Comparison of ENCODE assay signal across 17 cellular contexts in the genomic region with DNA sequence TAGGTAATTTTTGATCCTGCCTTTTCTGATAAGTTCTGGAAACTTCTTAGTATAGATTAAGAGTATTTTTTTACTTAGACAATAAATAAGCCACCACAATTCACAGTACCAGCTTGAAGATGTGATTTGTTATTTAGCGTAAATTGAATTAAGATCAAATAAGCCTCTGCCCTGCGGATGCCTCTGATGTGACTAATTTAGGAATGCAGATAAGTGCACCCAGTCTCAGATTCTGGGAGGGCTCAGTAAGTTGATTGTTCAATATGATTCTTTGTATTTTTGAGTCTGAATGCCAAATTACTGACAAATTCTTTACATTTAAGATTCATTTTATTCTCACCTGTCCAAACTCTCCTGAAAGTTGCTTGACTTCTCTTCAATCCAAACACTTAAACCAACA.
A peak's percentile ranks its signal among the peaks of the same experiment; 100 is the strongest.
DNase-seq lines count a peak whose midpoint lies in the region; ATAC-seq and TF ChIP-seq lines count a peak whose summit lies in the region.
"Had no signal": no experiment of that assay in that cellular context is flagged by ENCODE, and none has a peak within 500 bp of the region (broad histone marks: within the 10 kb centered on the region; RNA-seq: fewer than 3 reads in every experiment).

No MANE protein-coding gene starts in this region.

- no peaks in the 10 kb centered on the region for H3K27me3 ChIP-seq in esophagus muscularis mucosa

- H3K27ac ChIP-seq in esophagus muscularis mucosa (replicated peaks in 1 of 4): no peak overlapping the region
- H3K27ac ChIP-seq: GM23248 had no signal

- peak; percentile 82 for ATAC-seq in SK-N-SH treated with all-trans-retinoic acid at 6 μM for 48 hours

- WGBS in esophagus muscularis mucosa: 85% methylated on average over 2 of the region's 2 CpGs

- intact Hi-C loops in esophagus muscularis mucosa (cut with DNase I): no loop called here

- no peaks in the 10 kb centered on the region for H3K36me3 ChIP-seq in esophagus muscularis mucosa

- TF ChIP-seq CTCF in esophagus muscularis mucosa (IDR thresholded peaks at IDR 0.05): no peak
- no peak for TF ChIP-seq CTCF in GM10248 (IDR thresholded peaks at IDR 0.05; ENCODE audit: control extremely low read depth, extremely low read depth, low read depth, missing control alignments)

- H3K4me3 ChIP-seq in esophagus muscularis mucosa: no peak overlapping the region
- H3K4me3 ChIP-seq: GM23248 had no signal

- peak; percentile 75 for DNase-seq in EL
- DNase-seq in esophagus muscularis mucosa (ENCODE audit: extremely low spot score): peak; percentile 14
- peak; percentile 45 for DNase-seq in myocyte (ENCODE audit: low read depth)
- DNase-seq in ecto neural progenitor cell (ENCODE audit: low spot score): no peak
- DNase-seq in hypothalamus (lab: John Stamatoyannopoulos, UW): no peak
- no peak for DNase-seq in NK-92 treated with Interleukin-12 subunit alpha and Interleukin-12 subunit beta, amount 100 ng/mL, for 24 hours (lab: John Stamatoyannopoulos, UW)
- DNase-seq in GM10248 (ENCODE audit: extremely low spot score): no peak
- DNase-seq: AML-193, COR-L47, DMS153, GM23248, HCEC 1CT, Kasumi-1, NCI-H1105 treated with DMSO at 0.1 percent for 48 hours, NCI-H1694 treated with DMSO at 0.1 percent for 48 hours, NCI-H446 had no signal

- no peaks in the 10 kb centered on the region for H3K9me3 ChIP-seq in esophagus muscularis mucosa

- CTCF ChIA-PET in GM10248 (lab: Yijun Ruan, JAX): no interaction called here

- no peak for TF ChIP-seq EP300 in esophagus muscularis mucosa (IDR thresholded peaks at IDR 0.05)

- POLR2A ChIA-PET in GM10248 (lab: Yijun Ruan, JAX): no interaction called here

- no peaks in the 10 kb centered on the region for H3K4me1 ChIP-seq in esophagus muscularis mucosa

- no peak for TF ChIP-seq POLR2A in esophagus muscularis mucosa (IDR thresholded peaks at IDR 0.05; ENCODE audit: low read depth)

TF ChIP-seq in SK-N-SH treated with all-trans-retinoic acid at 6 μM for 48 hours, 23 proteins besides CTCF, POLR2A, EP300 and RAD21:
- TF ChIP-seq ISL1 (CRISPR knock-in tag; IDR thresholded peaks at IDR 0.05) (peak; percentile 84), ZFP3 (CRISPR knock-in tag; IDR thresholded peaks at IDR 0.05) (no peak), ZNF565 (CRISPR knock-in tag; conservative IDR thresholded peaks at IDR 0.05; ENCODE audit: low read depth) (no peak)
- TF ChIP-seq, protein P1, sequence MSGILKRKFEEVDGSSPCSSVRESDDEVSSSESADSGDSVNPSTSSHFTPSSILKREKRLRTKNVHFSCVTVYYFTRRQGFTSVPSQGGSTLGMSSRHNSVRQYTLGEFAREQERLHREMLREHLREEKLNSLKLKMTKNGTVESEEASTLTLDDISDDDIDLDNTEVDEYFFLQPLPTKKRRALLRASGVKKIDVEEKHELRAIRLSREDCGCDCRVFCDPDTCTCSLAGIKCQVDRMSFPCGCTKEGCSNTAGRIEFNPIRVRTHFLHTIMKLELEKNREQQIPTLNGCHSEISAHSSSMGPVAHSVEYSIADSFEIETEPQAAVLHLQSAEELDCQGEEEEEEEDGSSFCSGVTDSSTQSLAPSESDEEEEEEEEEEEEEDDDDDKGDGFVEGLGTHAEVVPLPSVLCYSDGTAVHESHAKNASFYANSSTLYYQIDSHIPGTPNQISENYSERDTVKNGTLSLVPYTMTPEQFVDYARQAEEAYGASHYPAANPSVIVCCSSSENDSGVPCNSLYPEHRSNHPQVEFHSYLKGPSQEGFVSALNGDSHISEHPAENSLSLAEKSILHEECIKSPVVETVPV (CRISPR knock-in tag; IDR thresholded peaks at IDR 0.05): no peak

Comparison
In these comparisons a context has a peak if more than half of its experiments do, and no peak if none do; other contexts are left out.
1. DNase-seq: peak in EL (single experiment), esophagus muscularis mucosa (single experiment) and myocyte (single experiment); none in ecto neural progenitor cell (single experiment), hypothalamus (0 of 51), NK-92 treated with Interleukin-12 subunit alpha and Interleukin-12 subunit beta, amount 100 ng/mL, for 24 hours (single experiment) and GM10248 (single experiment).